ENCODE assay signal across 9 cellular contexts in the genomic region with DNA sequence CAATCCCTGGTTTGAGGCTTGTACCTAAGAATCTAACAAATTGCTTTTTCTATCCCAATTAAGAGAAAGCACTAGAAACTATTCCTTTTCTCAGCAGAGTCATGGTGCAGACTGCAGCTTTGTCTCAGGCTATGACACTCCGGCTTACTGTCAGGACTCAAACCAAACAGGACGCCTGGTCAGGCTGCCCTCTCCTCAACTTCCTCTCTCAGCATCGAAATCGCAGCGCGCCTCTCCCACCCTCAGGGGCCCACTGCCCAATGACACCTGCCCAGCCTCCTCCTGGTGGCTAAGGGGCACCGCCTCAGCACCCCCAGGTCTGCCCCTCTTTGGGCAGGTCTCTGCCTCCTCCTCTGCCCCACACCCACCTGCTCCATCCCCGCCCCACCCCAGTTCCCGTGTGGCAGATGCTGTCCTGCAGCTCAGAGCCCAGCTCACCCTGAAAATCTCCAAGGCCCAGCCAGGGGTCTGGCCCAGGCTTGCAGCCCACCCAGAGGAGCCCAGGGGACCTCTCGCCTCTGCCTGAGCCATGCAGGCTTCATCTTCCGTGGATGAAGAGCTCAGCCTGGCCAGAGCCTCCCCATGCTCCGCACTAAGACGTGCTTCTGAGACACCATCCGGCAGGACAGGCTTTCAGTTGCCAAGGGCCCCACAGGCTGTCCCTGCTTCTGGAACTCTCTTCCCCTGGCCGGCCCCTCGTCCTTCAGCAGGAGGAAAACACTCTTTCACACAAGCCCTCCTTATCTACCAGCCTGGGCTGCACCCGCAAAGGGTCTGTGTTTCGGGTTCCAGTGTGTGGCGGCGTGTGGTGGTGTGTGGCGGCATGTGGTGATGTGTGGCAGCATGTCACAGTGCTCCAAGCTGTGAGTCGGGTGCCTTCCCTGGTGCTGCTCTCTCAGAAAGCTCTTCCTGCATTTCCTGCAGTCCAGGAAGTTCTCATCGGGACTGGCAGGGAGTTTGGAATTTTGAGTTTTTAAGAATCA.
DNase-seq lines count a peak whose midpoint lies in the region; ATAC-seq lines count a peak whose summit lies in the region.
"Had no signal": no experiment of that assay in that cellular context is flagged by ENCODE, and none has a peak within 500 bp of the region (broad histone marks: within the 10 kb centered on the region; RNA-seq: fewer than 3 reads in every experiment).

No MANE protein-coding gene starts in this region.

- DNase-seq in islet precursor cell (peak; percentile 40), cortex of kidney (lab: John Stamatoyannopoulos, UW) (no peak), germinal center (ENCODE audit: low spot score) (no peak)
- DNase-seq: MV-4-11, substantia nigra had no signal

- ATAC-seq in GM19023 (IDR thresholded peaks at IDR 0.05; ENCODE audit: unreplicated experiment) (peak; percentile 29), GM21528 (IDR thresholded peaks at IDR 0.05; ENCODE audit: low FRiP score, unreplicated experiment) (peak; percentile 27), HG03060 (IDR thresholded peaks at IDR 0.05; ENCODE audit: low read depth, unreplicated experiment) (peak; percentile 23), HG03571 (IDR thresholded peaks at IDR 0.05; ENCODE audit: unreplicated experiment) (no peak)
